ENCODE assay signal across 8 cellular contexts in genomic region chr15:90648137-90649070, GRCh38.
DNase-seq lines count a peak whose midpoint lies in the region; ATAC-seq and TF ChIP-seq lines count a peak whose summit lies in the region.

No MANE protein-coding gene starts in this region.

- TF ChIP-seq CTCF in coronary artery (IDR thresholded peaks at IDR 0.05): peak; percentile 83
- TF ChIP-seq CTCF in liver (IDR thresholded peaks at IDR 0.05; ENCODE audit: low read depth, low read length, missing input control): peak; percentile 87

- no peak overlapping the region for H3K9ac ChIP-seq in liver (ENCODE audit: low read depth in 1 of 2, low read length in 2 of 2)

- CTCF ChIA-PET in activated CD4-positive, alpha-beta T cell treated with anti-CD3 and anti-CD28 coated beads for 36 hours (lab: Charles Lee): interaction anchor here (0.6 to 1.8 kb wide), 45 partner anchors 8 to 478 kb away, joined by 3 to 27 read pairs (median 4); partner anchors contain the start of genes BLM and HDDC3

- H3K36me3 Mint-ChIP-seq in activated CD4-positive, alpha-beta T cell treated with anti-CD3 and anti-CD28 coated beads for 36 hours (ENCODE audit: low read depth): peaks cover 7% of the 10 kb centered on the region

- no peaks in the 10 kb centered on the region for H3K9me3 Mint-ChIP-seq in activated CD4-positive, alpha-beta T cell treated with anti-CD3 and anti-CD28 coated beads for 36 hours (ENCODE audit: low read depth)

- H3K4me3 ChIP-seq in coronary artery (no peak overlapping the region), liver (ENCODE audit: low read depth in 1 of 3, low read length in 3 of 3) (no peak overlapping the region)

- 27% methylated on average over 14 of the region's 14 CpGs for WGBS in liver

- peaks cover 0 to 5% (median 0%) of the 10 kb centered on the region in 4 donors for H3K36me3 ChIP-seq in liver (ENCODE audit: control insufficient read depth in 4 of 4, insufficient read depth in 3 of 4, low read depth in 1 of 4, low read length in 3 of 4)

- H3K27me3 Mint-ChIP-seq in activated CD4-positive, alpha-beta T cell treated with anti-CD3 and anti-CD28 coated beads for 36 hours: no peaks in the 10 kb centered on the region

- peaks cover 0 to 10% (median 3%) of the 10 kb centered on the region in 4 donors for H3K4me1 ChIP-seq in liver (ENCODE audit: control insufficient read depth in 4 of 4, insufficient read depth in 4 of 4, low read length in 3 of 4)

- intact Hi-C loops in activated CD4-positive, alpha-beta T cell treated with anti-CD3 and anti-CD28 coated beads for 36 hours (cut with DNase I, micrococcal nuclease): loop anchor here (1.0 to 5.0 kb wide), 10 partner anchors 12 to 286 kb away; partner anchors contain the start of genes BLM (in 2 of the 2), HDDC3 (in 1 of the 2) and MAN2A2 (in 1 of the 2)

- peak; percentile 93 to 94 for TF ChIP-seq RAD21 in liver (IDR thresholded peaks at IDR 0.05)

- H3K27ac ChIP-seq in coronary artery: peak overlapping the region in 1 of 2 donors; percentile 79
- peak overlapping the region; percentile 40 to 55 for H3K27ac ChIP-seq in liver (ENCODE audit: low read depth in 1 of 2, low read length in 2 of 2)

- H3K4me1 Mint-ChIP-seq in activated CD4-positive, alpha-beta T cell treated with anti-CD3 and anti-CD28 coated beads for 36 hours: peaks cover 28% of the 10 kb centered on the region

- DNase-seq in DMS79 treated with DMSO at 0.1 percent for 48 hours (lab: John Stamatoyannopoulos, UW): peak; percentile 35
- no peak for DNase-seq in DMS79 (lab: John Stamatoyannopoulos, UW)
- DNase-seq in NCI-H345 (lab: John Stamatoyannopoulos, UW): peak; percentile 51
- DNase-seq in activated CD4-positive, alpha-beta T cell treated with anti-CD3 and anti-CD28 coated beads for 36 hours: peak; percentile 78
- no peak for DNase-seq in coronary artery (ENCODE audit: low spot score)
- DNase-seq in stimulated activated CD4-positive, alpha-beta T cell treated with anti-CD3 and anti-CD28 coated beads, TNF-alpha, amount 100 ng/mL, for 48 hours (ENCODE audit: low read depth in 3 of 3): peak; percentile 30 to 54 (median 43)

- H3K27me3 ChIP-seq in liver (ENCODE audit: control insufficient read depth in 4 of 4, insufficient read depth in 4 of 4, low read length in 3 of 4): no peaks in the 10 kb centered on the region

- no peaks in the 10 kb centered on the region for H3K9me3 ChIP-seq in liver (ENCODE audit: control insufficient read depth in 4 of 4, low read length in 3 of 4)

- peak overlapping the region; percentile 39 for H3K4me3 Mint-ChIP-seq in activated CD4-positive, alpha-beta T cell treated with anti-CD3 and anti-CD28 coated beads for 36 hours

- peak overlapping the region; percentile 93 for H3K27ac Mint-ChIP-seq in activated CD4-positive, alpha-beta T cell treated with anti-CD3 and anti-CD28 coated beads for 36 hours

- POLR2A ChIA-PET in activated CD4-positive, alpha-beta T cell treated with anti-CD3 and anti-CD28 coated beads for 36 hours (lab: Charles Lee): interaction anchor here (0.6 to 1.3 kb wide), 4 partner anchors 53 to 126 kb away, joined by 3 to 9 read pairs (median 4); partner anchors contain the start of gene BLM

- ATAC-seq in HG02938 (IDR thresholded peaks at IDR 0.05; ENCODE audit: unreplicated experiment): peak; percentile 72
- ATAC-seq in activated CD4-positive, alpha-beta T cell treated with anti-CD3 and anti-CD28 coated beads for 36 hours: peak; percentile 82

TF ChIP-seq in liver, 16 proteins besides CTCF, POLR2A, EP300 and RAD21:
- TF ChIP-seq, protein P1, sequence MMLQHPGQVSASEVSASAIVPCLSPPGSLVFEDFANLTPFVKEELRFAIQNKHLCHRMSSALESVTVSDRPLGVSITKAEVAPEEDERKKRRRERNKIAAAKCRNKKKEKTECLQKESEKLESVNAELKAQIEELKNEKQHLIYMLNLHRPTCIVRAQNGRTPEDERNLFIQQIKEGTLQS (IDR thresholded peaks at IDR 0.05): no peak
- TF ChIP-seq MAX (IDR thresholded peaks at IDR 0.05) (no peak), FOXA2 (IDR thresholded peaks at IDR 0.05) (no peak), TAF1 (conservative IDR thresholded peaks at IDR 0.05) (no peak), RXRA (IDR thresholded peaks at IDR 0.05) (peak in 1 of 2 donors; percentile 17), NR2F2 (IDR thresholded peaks at IDR 0.05) (no peak)

Comparison
In these comparisons a context has a peak if more than half of its experiments do, and no peak if none do; other contexts are left out.
1. DNase-seq: peak in DMS79 treated with DMSO at 0.1 percent for 48 hours (single experiment), NCI-H345 (single experiment), activated CD4-positive, alpha-beta T cell treated with anti-CD3 and anti-CD28 coated beads for 36 hours (single experiment) and stimulated activated CD4-positive, alpha-beta T cell treated with anti-CD3 and anti-CD28 coated beads, TNF-alpha, amount 100 ng/mL, for 48 hours (3 of 3); none in DMS79 (single experiment) and coronary artery (single experiment).